9 cellular contexts compared by ENCODE assay signal in the genomic region with DNA sequence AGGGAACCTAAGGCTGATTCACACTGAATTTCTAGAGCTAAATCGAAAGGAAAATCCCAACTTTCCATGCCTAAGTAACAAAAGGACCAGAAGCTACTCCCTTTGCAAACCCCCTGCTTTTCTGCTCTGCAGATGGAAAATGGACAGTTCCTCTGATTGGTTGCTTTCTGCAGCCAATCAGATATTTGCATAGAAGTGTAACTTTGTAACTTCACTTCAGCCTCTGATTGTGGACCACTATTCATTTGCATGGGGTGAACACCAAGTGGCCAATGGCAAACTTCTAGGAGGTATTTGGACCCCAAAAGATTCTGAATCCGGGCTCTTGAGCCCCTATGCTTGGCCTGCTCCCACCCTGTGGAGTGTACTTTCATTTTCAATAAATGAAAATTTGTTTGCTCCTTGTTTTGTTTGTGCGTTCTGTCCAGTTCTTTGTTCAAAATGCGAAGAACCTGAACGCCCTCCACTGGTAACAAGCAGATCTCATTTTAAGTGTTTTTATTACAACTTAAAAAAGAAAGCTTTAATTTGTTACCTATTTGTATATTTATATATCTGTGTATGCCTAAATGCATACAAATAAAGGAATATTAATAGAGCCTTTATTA. TPM values are rescaled to one million over a fixed set of nuclear protein-coding genes. Genes with fewer than 3 reads are reported as not detected.
DNase-seq lines count a peak whose midpoint lies in the region; ATAC-seq and TF ChIP-seq lines count a peak whose summit lies in the region.
"Had no signal": no experiment of that assay in that cellular context is flagged by ENCODE, and none has a peak within 500 bp of the region (broad histone marks: within the 10 kb centered on the region; RNA-seq: fewer than 3 reads in every experiment).

No MANE protein-coding gene starts in this region.

- H3K36me3 ChIP-seq in ascending aorta (no peaks in the 10 kb centered on the region), lung (ENCODE audit: control insufficient read depth in 2 of 2, insufficient read depth in 2 of 2, low read length in 2 of 2) (no peaks in the 10 kb centered on the region)

- peak in 2 of 3 experiments; percentile 8 to 37 for TF ChIP-seq CTCF in ascending aorta (IDR thresholded peaks at IDR 0.05)
- no peak for TF ChIP-seq CTCF in lung (IDR thresholded peaks at IDR 0.05; ENCODE audit: control extremely low read depth, extremely low read depth)

- no peaks in the 10 kb centered on the region for H3K27me3 ChIP-seq in ascending aorta
- H3K27me3 ChIP-seq in lung (ENCODE audit: control insufficient read depth, insufficient read depth), result no peaks in the 10 kb centered on the region

- H3K4me3 ChIP-seq in ascending aorta (no peak overlapping the region), lung (no peak overlapping the region)

- H3K27me3 Mint-ChIP-seq in activated naive CD8-positive, alpha-beta T cell treated with anti-CD3 and anti-CD28 coated beads for 36 hours, result peaks cover 9% of the 10 kb centered on the region

- H3K4me1 ChIP-seq in ascending aorta (peaks cover 0 to 15% of the 10 kb centered on the region in 2 donors), lung (ENCODE audit: control insufficient read depth in 2 of 2, insufficient read depth in 2 of 2, low read length in 2 of 2) (no peaks in the 10 kb centered on the region)

- H3K27ac Mint-ChIP-seq in activated naive CD8-positive, alpha-beta T cell treated with anti-CD3 and anti-CD28 coated beads for 36 hours, result no peak overlapping the region
- H3K27ac Mint-ChIP-seq: stimulated activated naive CD8-positive, alpha-beta T cell treated with anti-CD3 and anti-CD28 coated beads, Interleukin-15, Interleukin-2, amounts not matched to agents 100 ng/mL and 50 ng/mL, for 24 hours had no signal

- intact Hi-C loops in ascending aorta (cut with DNase I), result no loop called here

- no peaks in the 10 kb centered on the region for H3K36me3 Mint-ChIP-seq in activated naive CD8-positive, alpha-beta T cell treated with anti-CD3 and anti-CD28 coated beads for 36 hours

- DNase-seq in AML-193 (lab: John Stamatoyannopoulos, UW) (peak; percentile 39 to 44), Kasumi-1 (lab: John Stamatoyannopoulos, UW) (peak; percentile 59 to 68), ascending aorta (ENCODE audit: low spot score in 2 of 2) (peak in 1 of 2 donors; percentile 38), lung (ENCODE audit: low spot score) (peak; percentile 4), NCI-H226 (no peak), NOMO-1 (lab: John Stamatoyannopoulos, UW; ENCODE audit: unreplicated experiment in 2 of 2) (no peak)
- DNase-seq in activated naive CD8-positive, alpha-beta T cell treated with anti-CD3 and anti-CD28 coated beads for 36 hours, result no peak

- ATAC-seq in lung (ENCODE audit: insufficient read depth, low FRiP score) (no peak), HG03135 (IDR thresholded peaks at IDR 0.05; ENCODE audit: unreplicated experiment) (no peak)

- H3K9me3 ChIP-seq in ascending aorta (no peaks in the 10 kb centered on the region), lung (ENCODE audit: control insufficient read depth in 2 of 2, insufficient read depth in 1 of 2, low read length in 1 of 2) (no peaks in the 10 kb centered on the region)

- H3K4me3 Mint-ChIP-seq in activated naive CD8-positive, alpha-beta T cell treated with anti-CD3 and anti-CD28 coated beads for 36 hours, result no peak overlapping the region
- H3K4me3 Mint-ChIP-seq: stimulated activated naive CD8-positive, alpha-beta T cell treated with anti-CD3 and anti-CD28 coated beads, Interleukin-15, Interleukin-2, amounts not matched to agents 100 ng/mL and 50 ng/mL, for 24 hours had no signal

- no peaks in the 10 kb centered on the region for H3K9me3 Mint-ChIP-seq in activated naive CD8-positive, alpha-beta T cell treated with anti-CD3 and anti-CD28 coated beads for 36 hours
- H3K9me3 Mint-ChIP-seq: stimulated activated naive CD8-positive, alpha-beta T cell treated with anti-CD3 and anti-CD28 coated beads, Interleukin-15, Interleukin-2, amounts not matched to agents 100 ng/mL and 50 ng/mL, for 24 hours had no signal

- 65 to 80% methylated on average over 5 of the region's 5 CpGs for WGBS in lung, 2 donors

- no peaks in the 10 kb centered on the region for H3K4me1 Mint-ChIP-seq in activated naive CD8-positive, alpha-beta T cell treated with anti-CD3 and anti-CD28 coated beads for 36 hours

- H3K27ac ChIP-seq in ascending aorta (no peak overlapping the region), lung (ENCODE audit: low read depth in 1 of 2, low read length in 1 of 2) (no peak overlapping the region)

RNA-seq across cellular contexts. Expression of a gene that starts 6.4 kb away (rescaled TPM):
- total RNA-seq in ascending aorta (27.8 TPM), lung (10 to 100 TPM; 18.6 to 19.7 TPM)
- polyA plus RNA-seq in lung, result 10 to 100 TPM in 1 of 2 donors, 1 to 10 TPM in 1; 8.8 to 17.1 TPM
- total RNA-seq in activated naive CD8-positive, alpha-beta T cell treated with anti-CD3 and anti-CD28 coated beads for 36 hours, result 1 to 10 TPM; 2.4 to 3.0 TPM

RNA-seq across cellular contexts. Expression of a gene that starts 18.4 kb away (rescaled TPM):
- total RNA-seq in ascending aorta (20.3 TPM), lung (100 to 1,000 TPM in 1 of 2 donors, 10 to 100 TPM in 1; 27.6 to 106 TPM)
- polyA plus RNA-seq in lung, result 10 to 100 TPM in 1 of 2 donors, 1 to 10 TPM in 1; 7.7 to 51.7 TPM
- total RNA-seq in activated naive CD8-positive, alpha-beta T cell treated with anti-CD3 and anti-CD28 coated beads for 36 hours, result 1 to 10 TPM; 7.4 to 8.5 TPM

RNA-seq across cellular contexts. Expression of a gene that starts 29.8 kb away (rescaled TPM):
- 74.2 TPM for total RNA-seq in ascending aorta
- total RNA-seq in lung, result 10 to 100 TPM; 35.8 to 57.4 TPM
- polyA plus RNA-seq in lung, result 10 to 100 TPM; 16.7 to 53.2 TPM
- 10 to 100 TPM; 89.5 to 91.4 TPM for total RNA-seq in activated naive CD8-positive, alpha-beta T cell treated with anti-CD3 and anti-CD28 coated beads for 36 hours

RNA-seq across cellular contexts. Expression of a gene that starts 30.1 kb away (rescaled TPM):
- total RNA-seq in ascending aorta (not detected), lung (not detected)
- under 1 TPM in 1 of 2 donors, not detected in 1; 0.24 TPM for polyA plus RNA-seq in lung
- under 1 TPM; 0.64 to 0.91 TPM for total RNA-seq in activated naive CD8-positive, alpha-beta T cell treated with anti-CD3 and anti-CD28 coated beads for 36 hours

RNA-seq across cellular contexts. Expression of a gene that starts 38.1 kb away (rescaled TPM):
- total RNA-seq in ascending aorta (89.4 TPM), lung (not detected)
- 10 to 100 TPM in 1 of 2 donors, under 1 TPM in 1; 0.10 to 36.9 TPM for polyA plus RNA-seq in lung
- not detected for total RNA-seq in activated naive CD8-positive, alpha-beta T cell treated with anti-CD3 and anti-CD28 coated beads for 36 hours

Comparison
In these comparisons a context has a peak if more than half of its experiments do, and no peak if none do; other contexts are left out.
1. DNase-seq: peak in AML-193 (2 of 2), Kasumi-1 (2 of 2) and lung (single experiment); none in NCI-H226 (single experiment), activated naive CD8-positive, alpha-beta T cell treated with anti-CD3 and anti-CD28 coated beads for 36 hours (single experiment) and NOMO-1 (0 of 2).